16 cellular contexts compared by ENCODE assay signal in the genomic region with DNA sequence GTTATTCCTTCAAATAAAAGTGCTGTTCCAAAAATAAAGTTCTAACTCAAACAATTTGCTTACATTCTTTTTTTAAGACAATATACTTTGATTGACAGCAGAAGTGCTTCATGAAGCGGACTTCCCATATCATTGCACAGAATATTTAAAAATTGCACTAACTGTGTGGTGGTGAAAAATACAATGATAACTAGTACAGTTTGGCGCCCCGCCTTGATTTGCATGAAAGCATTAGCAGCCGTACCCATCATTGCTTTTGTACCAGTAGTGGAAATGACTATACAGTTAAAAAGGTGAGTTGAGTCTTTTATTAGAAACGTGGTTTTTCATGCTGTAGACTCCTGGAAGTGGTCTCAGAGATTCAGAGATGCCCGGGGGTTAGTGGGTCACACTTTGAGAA.
DNase-seq lines count a peak whose midpoint lies in the region; ATAC-seq and TF ChIP-seq lines count a peak whose summit lies in the region.
"Had no signal": no experiment of that assay in that cellular context is flagged by ENCODE, and none has a peak within 500 bp of the region (broad histone marks: within the 10 kb centered on the region; RNA-seq: fewer than 3 reads in every experiment).

No MANE protein-coding gene starts in this region.

- no peak overlapping the region for H3K4me3 ChIP-seq in BLaER1 treated with 17β-estradiol and CSF1 and Interleukin-3, amounts not matched to agents 10 nM and 100 nM
- H3K4me3 ChIP-seq in Karpas-422 (ENCODE audit: low read length), result peak overlapping the region; percentile 33
- H3K4me3 ChIP-seq in neural progenitor cell, result no peak overlapping the region
- H3K4me3 ChIP-seq in dorsolateral prefrontal cortex, result no peak overlapping the region
- H3K4me3 ChIP-seq: GM23338 had no signal

- no peaks in the 10 kb centered on the region for H3K9me2 ChIP-seq in Karpas-422 (replicated peaks; ENCODE audit: insufficient read depth, low read length)

- no peaks in the 10 kb centered on the region for H3K36me3 Mint-ChIP-seq in activated B cell treated with CpG ODN at 0.5 μM for 24 hours (ENCODE audit: low read depth)
- no peaks in the 10 kb centered on the region for H3K36me3 Mint-ChIP-seq in neural progenitor cell
- H3K36me3 Mint-ChIP-seq: CD8-positive, alpha-beta memory T cell had no signal

- H3F3A ChIP-seq in neural progenitor cell (ENCODE audit: low read depth), result no peaks in the 10 kb centered on the region

- H3K27me3 ChIP-seq in BLaER1 treated with 17β-estradiol and CSF1 and Interleukin-3, amounts not matched to agents 10 nM and 100 nM, result no peaks in the 10 kb centered on the region
- H3K27me3 ChIP-seq in Karpas-422 (ENCODE audit: low read length) (no peaks in the 10 kb centered on the region), neural progenitor cell (no peaks in the 10 kb centered on the region), dorsolateral prefrontal cortex (no peaks in the 10 kb centered on the region)
- H3K27me3 ChIP-seq: BE2C had no signal

- H3K4me2 ChIP-seq in BLaER1 treated with 17β-estradiol and CSF1 and Interleukin-3, amounts not matched to agents 10 nM and 100 nM, result peak overlapping the region; percentile 15 to 64 (median 39)
- H3K4me2 ChIP-seq in Karpas-422 (ENCODE audit: low read depth, low read length, poor library complexity, severe bottlenecking), result peak overlapping the region; percentile 70
- no peak overlapping the region for H3K4me2 ChIP-seq in neural progenitor cell
- H3K4me2 ChIP-seq: GM23338 had no signal

- peaks cover 10 to 36% (median 26%) of the 10 kb centered on the region in 10 experiments; a peak in 19 of 20 replicates for H3K4me1 ChIP-seq in BLaER1 treated with 17β-estradiol and CSF1 and Interleukin-3, amounts not matched to agents 10 nM and 100 nM
- peaks cover 39% of the 10 kb centered on the region for H3K4me1 ChIP-seq in Karpas-422 (ENCODE audit: low read length)
- H3K4me1 ChIP-seq in neural progenitor cell, result no peaks in the 10 kb centered on the region
- H3K4me1 ChIP-seq: Caco-2 had no signal

- TF ChIP-seq CTCF in activated B cell treated with CpG ODN at 0.5 μM for 24 hours (IDR thresholded peaks at IDR 0.05) (no peak), neural progenitor cell (IDR thresholded peaks at IDR 0.05) (no peak), dorsolateral prefrontal cortex (IDR thresholded peaks at IDR 0.05 in 54 of 56, conservative IDR thresholded peaks at IDR 0.05 in 2 of 56; ENCODE audit: low read depth in 1 of 56, partially characterized antibody in 56 of 56) (no peak), omental fat pad (IDR thresholded peaks at IDR 0.05) (no peak)

- peaks cover 7 to 80% (median 57%) of the 10 kb centered on the region in 11 experiments; a peak in 21 of 22 replicates for H3K9me3 ChIP-seq in BLaER1 treated with 17β-estradiol and CSF1 and Interleukin-3, amounts not matched to agents 10 nM and 100 nM (replicated peaks in 1 of 11)
- H3K9me3 ChIP-seq in Karpas-422 (ENCODE audit: low read length) (no peaks in the 10 kb centered on the region), neural progenitor cell (ENCODE audit: low read depth) (no peaks in the 10 kb centered on the region)
- H3K9me3 ChIP-seq: BE2C, Caco-2 had no signal

- peak overlapping the region; percentile 77 for H3K27ac Mint-ChIP-seq in activated B cell treated with CpG ODN at 0.5 μM for 24 hours
- no peak overlapping the region for H3K27ac Mint-ChIP-seq in neural progenitor cell
- H3K27ac Mint-ChIP-seq: CD8-positive, alpha-beta memory T cell; GM23338 had no signal

- CTCF ChIA-PET in activated B cell treated with CpG ODN at 0.5 μM for 24 hours (lab: Charles Lee), result no interaction called here

- POLR2A ChIA-PET in activated B cell treated with CpG ODN at 0.5 μM for 24 hours (lab: Charles Lee), result interaction anchor here (1.6 kb wide), 1 partner anchor 76 kb away, joined by 10 read pairs; no protein-coding TSS in a partner anchor

- peak overlapping the region in 7 of 11 experiments; percentile 11 to 48 (median 23); a peak in 9 of 22 replicates for H3K27ac ChIP-seq in BLaER1 treated with 17β-estradiol and CSF1 and Interleukin-3, amounts not matched to agents 10 nM and 100 nM
- peak overlapping the region; percentile 90 for H3K27ac ChIP-seq in Karpas-422 (ENCODE audit: low read length)
- no peak overlapping the region for H3K27ac ChIP-seq in neural progenitor cell
- no peak overlapping the region for H3K27ac ChIP-seq in dorsolateral prefrontal cortex

- H3K4me3 Mint-ChIP-seq in activated B cell treated with CpG ODN at 0.5 μM for 24 hours, result peak overlapping the region; percentile 44
- H3K4me3 Mint-ChIP-seq in neural progenitor cell, result no peak overlapping the region
- H3K4me3 Mint-ChIP-seq: CD8-positive, alpha-beta memory T cell; GM23338 had no signal

- ATAC-seq in activated B cell treated with CpG ODN at 0.5 μM for 24 hours (ENCODE audit: low read depth) (peak; percentile 83), omental fat pad (ENCODE audit: low FRiP score) (no peak), GM21360 (IDR thresholded peaks at IDR 0.05; ENCODE audit: unreplicated experiment) (no peak), GM18873 (IDR thresholded peaks at IDR 0.05; ENCODE audit: low FRiP score, unreplicated experiment) (no peak)
- ATAC-seq: GM23338 had no signal

- intact Hi-C loops in activated B cell treated with CpG ODN at 0.5 μM for 24 hours (cut with micrococcal nuclease) (loop anchor here (2.0 kb wide), 1 partner anchor 15 kb away; no protein-coding TSS in a partner anchor), dorsolateral prefrontal cortex (cut with DNase I) (no loop called here)

- 0 out of 2 replicates have a peak overlapping the region, but pooled peaks have one; percentile 45 for H2AFZ ChIP-seq in Karpas-422 (ENCODE audit: low read length)
- H2AFZ ChIP-seq in neural progenitor cell (replicated peaks), result peak overlapping the region; percentile 31
- H2AFZ ChIP-seq: GM23338 had no signal

- no peaks in the 10 kb centered on the region for H4K20me1 ChIP-seq in BLaER1 treated with 17β-estradiol and CSF1 and Interleukin-3, amounts not matched to agents 10 nM and 100 nM
- H4K20me1 ChIP-seq in Karpas-422 (ENCODE audit: insufficient read depth, low read depth, low read length) (no peaks in the 10 kb centered on the region), neural progenitor cell (ENCODE audit: low read depth) (no peaks in the 10 kb centered on the region)

- H3K27me3 Mint-ChIP-seq in activated B cell treated with CpG ODN at 0.5 μM for 24 hours, result no peaks in the 10 kb centered on the region
- H3K27me3 Mint-ChIP-seq in neural progenitor cell (ENCODE audit: insufficient read depth, low read depth), result no peaks in the 10 kb centered on the region

- H3K36me3 ChIP-seq in BLaER1 treated with 17β-estradiol and CSF1 and Interleukin-3, amounts not matched to agents 10 nM and 100 nM, result peaks cover 0 to 11% (median 0%) of the 10 kb centered on the region in 11 experiments; a peak in 3 of 22 replicates
- H3K36me3 ChIP-seq in Karpas-422 (ENCODE audit: insufficient read depth, low read length) (no peaks in the 10 kb centered on the region), neural progenitor cell (no peaks in the 10 kb centered on the region)
- H3K36me3 ChIP-seq: BE2C had no signal

- H3K79me2 ChIP-seq in Karpas-422 (ENCODE audit: low read length), result no peaks in the 10 kb centered on the region
- no peaks in the 10 kb centered on the region for H3K79me2 ChIP-seq in neural progenitor cell (ENCODE audit: low read depth)

- no peak overlapping the region for H3K9ac ChIP-seq in BLaER1 treated with 17β-estradiol and CSF1 and Interleukin-3, amounts not matched to agents 10 nM and 100 nM
- peak overlapping the region; percentile 25 for H3K9ac ChIP-seq in Karpas-422 (ENCODE audit: low read length)
- H3K9ac ChIP-seq in neural progenitor cell, result no peak overlapping the region

- H3K4me1 Mint-ChIP-seq in activated B cell treated with CpG ODN at 0.5 μM for 24 hours (peaks cover 44% of the 10 kb centered on the region), neural progenitor cell (no peaks in the 10 kb centered on the region)
- H3K4me1 Mint-ChIP-seq: CD8-positive, alpha-beta memory T cell; GM23338 had no signal

- DNase-seq in Karpas-422, result peak; percentile 90
- no peak for DNase-seq in activated B cell treated with CpG ODN at 0.5 μM for 24 hours
- no peak for DNase-seq in neural progenitor cell (ENCODE audit: low spot score)
- no peak for DNase-seq in dorsolateral prefrontal cortex
- no peak for DNase-seq in omental fat pad (ENCODE audit: low spot score)
- DNase-seq: BE2C; Caco-2; CD8-positive, alpha-beta memory T cell; DND-41; GF-D8; H7; IMR-90 had no signal

- H3K9me3 Mint-ChIP-seq in activated B cell treated with CpG ODN at 0.5 μM for 24 hours (no peaks in the 10 kb centered on the region), neural progenitor cell (no peaks in the 10 kb centered on the region)
- H3K9me3 Mint-ChIP-seq: CD8-positive, alpha-beta memory T cell; GM23338 had no signal

Comparison
In these comparisons a context has a peak if more than half of its experiments do, and no peak if none do; other contexts are left out.
1. H3K27ac ChIP-seq: peak in BLaER1 treated with 17β-estradiol and CSF1 and Interleukin-3, amounts not matched to agents 10 nM and 100 nM (7 of 11) and Karpas-422 (single experiment); none in neural progenitor cell (single experiment) and dorsolateral prefrontal cortex (0 of 59).